Comparison of ENCODE assay signal across 8 cellular contexts in the genomic region with DNA sequence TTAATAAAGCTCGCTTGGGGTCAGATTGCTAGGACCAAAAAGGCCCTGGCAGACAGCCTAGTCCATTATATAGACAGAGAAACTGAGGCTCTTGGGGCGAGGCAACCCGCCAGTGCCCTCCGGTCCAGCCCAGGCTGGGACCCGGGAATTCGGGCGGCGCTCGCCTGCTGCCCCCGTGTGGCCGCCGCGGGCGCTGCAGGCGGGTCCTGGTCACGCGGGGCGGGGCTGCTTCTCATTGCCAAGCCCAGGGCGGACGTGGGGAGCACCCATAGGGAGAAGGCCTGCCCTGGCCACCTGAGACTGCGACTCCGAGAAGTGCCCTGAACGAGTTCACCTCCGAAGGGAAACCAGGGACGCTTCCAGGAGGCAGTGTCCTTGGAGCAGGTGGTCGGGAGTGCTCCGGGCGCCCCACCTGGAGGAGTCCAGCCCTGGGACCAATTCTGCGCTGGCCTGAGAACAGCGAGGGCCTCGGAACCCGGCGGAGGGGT. TPM values are rescaled to one million over a fixed set of nuclear protein-coding genes. Genes with fewer than 3 reads are reported as not detected.
DNase-seq lines count a peak whose midpoint lies in the region; ATAC-seq and TF ChIP-seq lines count a peak whose summit lies in the region.

No MANE protein-coding gene starts in this region.

- DNase-seq in COLO668 (lab: John Stamatoyannopoulos, UW; ENCODE audit: unreplicated experiment) (peak; percentile 70), HEK293T (ENCODE audit: extremely low spot score) (peak; percentile 99), cardiac septum (ENCODE audit: low spot score) (peak; percentile 90), retina (peak; percentile 92), mesenteric fat pad (ENCODE audit: low spot score) (no peak)
- DNase-seq in activated naive CD4-positive, alpha-beta T cell treated with anti-CD3 and anti-CD28 coated beads, Interleukin-2, amount 50 U/mL, for 16 hours: peak; percentile 70

- intact Hi-C loops in cardiac septum (cut with DNase I): loop anchor here (2.0 to 5.0 kb wide), 3 partner anchors 91 to 301 kb away; no protein-coding TSS in a partner anchor

- POLR2A ChIA-PET in HEK293T (lab: Yijun Ruan, JAX): no interaction called here

- ATAC-seq in SK-N-SH treated with all-trans-retinoic acid at 6 μM for 48 hours: peak; percentile 90
- no peak for ATAC-seq in GM18870 (IDR thresholded peaks at IDR 0.05; ENCODE audit: unreplicated experiment)

- CTCF ChIA-PET in HEK293T (lab: Yijun Ruan, JAX): interaction anchor here (0.6 to 1.0 kb wide), 2 partner anchors 28 to 63 kb away, joined by 3 read pairs; no protein-coding TSS in a partner anchor

TF ChIP-seq in HEK293T, 16 proteins besides CTCF, POLR2A, EP300 and RAD21:
- TF ChIP-seq HDGF (IDR thresholded peaks at IDR 0.05; ENCODE audit: borderline replicate concordance): 0 out of 2 replicates have a peak, but pooled peaks have one; percentile 59
- no peak for TF ChIP-seq FOXK2 (IDR thresholded peaks at IDR 0.05)
- peak; percentile 61; the same call in 1 of the 2 replicates for TF ChIP-seq FOXM1 (IDR thresholded peaks at IDR 0.05; ENCODE audit: borderline replicate concordance)
TF ChIP-seq in HEK293T: peak in this region for 2.

TF ChIP-seq in SK-N-SH treated with all-trans-retinoic acid at 6 μM for 48 hours, 23 proteins besides CTCF, POLR2A, EP300 and RAD21:
- TF ChIP-seq, protein P1, sequence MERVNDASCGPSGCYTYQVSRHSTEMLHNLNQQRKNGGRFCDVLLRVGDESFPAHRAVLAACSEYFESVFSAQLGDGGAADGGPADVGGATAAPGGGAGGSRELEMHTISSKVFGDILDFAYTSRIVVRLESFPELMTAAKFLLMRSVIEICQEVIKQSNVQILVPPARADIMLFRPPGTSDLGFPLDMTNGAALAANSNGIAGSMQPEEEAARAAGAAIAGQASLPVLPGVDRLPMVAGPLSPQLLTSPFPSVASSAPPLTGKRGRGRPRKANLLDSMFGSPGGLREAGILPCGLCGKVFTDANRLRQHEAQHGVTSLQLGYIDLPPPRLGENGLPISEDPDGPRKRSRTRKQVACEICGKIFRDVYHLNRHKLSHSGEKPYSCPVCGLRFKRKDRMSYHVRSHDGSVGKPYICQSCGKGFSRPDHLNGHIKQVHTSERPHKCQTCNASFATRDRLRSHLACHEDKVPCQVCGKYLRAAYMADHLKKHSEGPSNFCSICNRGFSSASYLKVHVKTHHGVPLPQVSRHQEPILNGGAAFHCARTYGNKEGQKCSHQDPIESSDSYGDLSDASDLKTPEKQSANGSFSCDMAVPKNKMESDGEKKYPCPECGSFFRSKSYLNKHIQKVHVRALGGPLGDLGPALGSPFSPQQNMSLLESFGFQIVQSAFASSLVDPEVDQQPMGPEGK (CRISPR knock-in tag; IDR thresholded peaks at IDR 0.05; ENCODE audit: borderline replicate concordance): no peak
- TF ChIP-seq GLIS3 (CRISPR knock-in tag; IDR thresholded peaks at IDR 0.05) (no peak), CSDC2 (CRISPR knock-in tag; IDR thresholded peaks at IDR 0.05) (no peak), TCF4 (CRISPR knock-in tag; IDR thresholded peaks at IDR 0.05; ENCODE audit: borderline replicate concordance) (no peak), RARB (CRISPR knock-in tag; IDR thresholded peaks at IDR 0.05) (no peak), OSR1 (CRISPR knock-in tag; IDR thresholded peaks at IDR 0.05) (no peak), ESRRG (CRISPR knock-in tag; IDR thresholded peaks at IDR 0.05) (no peak), ZFP30 (CRISPR knock-in tag; IDR thresholded peaks at IDR 0.05) (no peak), PPARA (CRISPR knock-in tag; IDR thresholded peaks at IDR 0.05; ENCODE audit: borderline replicate concordance) (no peak), ZNF565 (CRISPR knock-in tag; conservative IDR thresholded peaks at IDR 0.05; ENCODE audit: low read depth) (no peak), SNAI2 (CRISPR knock-in tag; IDR thresholded peaks at IDR 0.05) (no peak), ZC3H10 (CRISPR knock-in tag; IDR thresholded peaks at IDR 0.05) (no peak), BACH2 (CRISPR knock-in tag; IDR thresholded peaks at IDR 0.05; ENCODE audit: borderline replicate concordance) (no peak), ISL1 (CRISPR knock-in tag; IDR thresholded peaks at IDR 0.05) (no peak), TOX (CRISPR knock-in tag; IDR thresholded peaks at IDR 0.05; ENCODE audit: borderline replicate concordance) (no peak), ARNTL (CRISPR knock-in tag; IDR thresholded peaks at IDR 0.05; ENCODE audit: borderline replicate concordance, low read depth) (no peak)
- TF ChIP-seq, protein P2, sequence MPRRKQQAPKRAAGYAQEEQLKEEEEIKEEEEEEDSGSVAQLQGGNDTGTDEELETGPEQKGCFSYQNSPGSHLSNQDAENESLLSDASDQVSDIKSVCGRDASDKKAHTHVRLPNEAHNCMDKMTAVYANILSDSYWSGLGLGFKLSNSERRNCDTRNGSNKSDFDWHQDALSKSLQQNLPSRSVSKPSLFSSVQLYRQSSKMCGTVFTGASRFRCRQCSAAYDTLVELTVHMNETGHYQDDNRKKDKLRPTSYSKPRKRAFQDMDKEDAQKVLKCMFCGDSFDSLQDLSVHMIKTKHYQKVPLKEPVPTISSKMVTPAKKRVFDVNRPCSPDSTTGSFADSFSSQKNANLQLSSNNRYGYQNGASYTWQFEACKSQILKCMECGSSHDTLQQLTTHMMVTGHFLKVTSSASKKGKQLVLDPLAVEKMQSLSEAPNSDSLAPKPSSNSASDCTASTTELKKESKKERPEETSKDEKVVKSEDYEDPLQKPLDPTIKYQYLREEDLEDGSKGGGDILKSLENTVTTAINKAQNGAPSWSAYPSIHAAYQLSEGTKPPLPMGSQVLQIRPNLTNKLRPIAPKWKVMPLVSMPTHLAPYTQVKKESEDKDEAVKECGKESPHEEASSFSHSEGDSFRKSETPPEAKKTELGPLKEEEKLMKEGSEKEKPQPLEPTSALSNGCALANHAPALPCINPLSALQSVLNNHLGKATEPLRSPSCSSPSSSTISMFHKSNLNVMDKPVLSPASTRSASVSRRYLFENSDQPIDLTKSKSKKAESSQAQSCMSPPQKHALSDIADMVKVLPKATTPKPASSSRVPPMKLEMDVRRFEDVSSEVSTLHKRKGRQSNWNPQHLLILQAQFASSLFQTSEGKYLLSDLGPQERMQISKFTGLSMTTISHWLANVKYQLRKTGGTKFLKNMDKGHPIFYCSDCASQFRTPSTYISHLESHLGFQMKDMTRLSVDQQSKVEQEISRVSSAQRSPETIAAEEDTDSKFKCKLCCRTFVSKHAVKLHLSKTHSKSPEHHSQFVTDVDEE (CRISPR knock-in tag; IDR thresholded peaks at IDR 0.05): no peak

RNA-seq across cellular contexts. Expression of a gene that starts 36.0 kb away (rescaled TPM):
- total RNA-seq in cardiac septum: 95.7 TPM
- 138 TPM for total RNA-seq in mesenteric fat pad
